ENCODE assay signal across 8 cellular contexts in genomic region chr2:84924173-84925106, GRCh38. TPM values are rescaled to one million over a fixed set of nuclear protein-coding genes. Genes with fewer than 3 reads are reported as not detected.
DNase-seq lines count a peak whose midpoint lies in the region; ATAC-seq and TF ChIP-seq lines count a peak whose summit lies in the region.

No MANE protein-coding gene starts in this region.

- peak overlapping the region; percentile 62 for H3K4me3 Mint-ChIP-seq in natural killer cell treated with Interleukin-12 subunit alpha and Interleukin-12 subunit beta and Interleukin-15 and Interleukin-18, amount 100 ng/mL, for 72 hours
- H3K4me3 Mint-ChIP-seq in natural killer cell, result no peak overlapping the region
- peak overlapping the region; percentile 87 for H3K4me3 Mint-ChIP-seq in activated naive CD4-positive, alpha-beta T cell treated with anti-CD3 and anti-CD28 coated beads for 36 hours

- no peaks in the 10 kb centered on the region for H3K27me3 ChIP-seq in iPS-15b (ENCODE audit: control insufficient read depth, insufficient read depth, low read length)
- no peaks in the 10 kb centered on the region for H3K27me3 ChIP-seq in upper lobe of right lung

- DNase-seq in natural killer cell treated with Interleukin-12 subunit alpha and Interleukin-12 subunit beta and Interleukin-15 and Interleukin-18, amount 100 ng/mL, for 72 hours (ENCODE audit: low spot score), result no peak
- DNase-seq in natural killer cell, result no peak
- peak; percentile 67 for DNase-seq in LHCN-M2 (ENCODE audit: low read depth)
- peak; percentile 90 for DNase-seq in activated naive CD4-positive, alpha-beta T cell treated with anti-CD3 and anti-CD28 coated beads for 36 hours
- no peak for DNase-seq in upper lobe of right lung
- no peak for DNase-seq in cortex of kidney (lab: John Stamatoyannopoulos, UW)
- DNase-seq in COR-L47 (lab: John Stamatoyannopoulos, UW), result no peak

- H3K27ac ChIP-seq in upper lobe of right lung, result peak overlapping the region; percentile 15

- no peaks in the 10 kb centered on the region for H3K27me3 Mint-ChIP-seq in natural killer cell treated with Interleukin-12 subunit alpha and Interleukin-12 subunit beta and Interleukin-15 and Interleukin-18, amount 100 ng/mL, for 72 hours
- no peaks in the 10 kb centered on the region for H3K27me3 Mint-ChIP-seq in natural killer cell (ENCODE audit: low read depth in 2 of 2)
- H3K27me3 Mint-ChIP-seq in activated naive CD4-positive, alpha-beta T cell treated with anti-CD3 and anti-CD28 coated beads for 36 hours (ENCODE audit: low read depth), result no peaks in the 10 kb centered on the region

- H3K9me3 ChIP-seq in iPS-15b (ENCODE audit: control insufficient read depth, insufficient read depth, low read length) (no peaks in the 10 kb centered on the region), upper lobe of right lung (no peaks in the 10 kb centered on the region)

- H3K9ac ChIP-seq in iPS-15b (ENCODE audit: low read depth, low read length), result no peak overlapping the region

- CTCF ChIA-PET in activated naive CD4-positive, alpha-beta T cell treated with anti-CD3 and anti-CD28 coated beads for 36 hours (lab: Charles Lee), result interaction anchor here (0.6 to 3.0 kb wide), 36 partner anchors 7 to 433 kb away, joined by 3 to 90 read pairs (median 10); partner anchors contain the start of genes KCMF1, TMSB10 and TRABD2A

- no peaks in the 10 kb centered on the region for H3K9me3 Mint-ChIP-seq in natural killer cell treated with Interleukin-12 subunit alpha and Interleukin-12 subunit beta and Interleukin-15 and Interleukin-18, amount 100 ng/mL, for 72 hours
- no peaks in the 10 kb centered on the region for H3K9me3 Mint-ChIP-seq in natural killer cell
- no peaks in the 10 kb centered on the region for H3K9me3 Mint-ChIP-seq in activated naive CD4-positive, alpha-beta T cell treated with anti-CD3 and anti-CD28 coated beads for 36 hours

- TF ChIP-seq CTCF in natural killer cell (IDR thresholded peaks at IDR 0.05) (no peak), upper lobe of right lung (IDR thresholded peaks at IDR 0.05) (no peak)

- ATAC-seq in natural killer cell treated with Interleukin-12 subunit alpha and Interleukin-12 subunit beta and Interleukin-15 and Interleukin-18, amount 100 ng/mL, for 72 hours, result peak in 1 of 2 donors; percentile 2
- ATAC-seq in natural killer cell (no peak), upper lobe of right lung (peak; percentile 39)

- H3K36me3 Mint-ChIP-seq in natural killer cell treated with Interleukin-12 subunit alpha and Interleukin-12 subunit beta and Interleukin-15 and Interleukin-18, amount 100 ng/mL, for 72 hours, result no peaks in the 10 kb centered on the region
- H3K36me3 Mint-ChIP-seq in natural killer cell, result no peaks in the 10 kb centered on the region
- H3K36me3 Mint-ChIP-seq in activated naive CD4-positive, alpha-beta T cell treated with anti-CD3 and anti-CD28 coated beads for 36 hours (ENCODE audit: low read depth), result no peaks in the 10 kb centered on the region

- intact Hi-C loops in natural killer cell (cut with micrococcal nuclease), result loop anchor here (1.0 kb wide), 3 partner anchors 18 to 429 kb away; no protein-coding TSS in a partner anchor
- intact Hi-C loops in activated naive CD4-positive, alpha-beta T cell treated with anti-CD3 and anti-CD28 coated beads for 36 hours (cut with micrococcal nuclease), result loop anchor here (1.0 to 2.0 kb wide), 12 partner anchors 19 to 465 kb away; partner anchors contain the start of genes SUCLG1 and TMSB10
- intact Hi-C loops in upper lobe of right lung (cut with DNase I), result no loop called here

- H3K4me1 Mint-ChIP-seq in natural killer cell treated with Interleukin-12 subunit alpha and Interleukin-12 subunit beta and Interleukin-15 and Interleukin-18, amount 100 ng/mL, for 72 hours (ENCODE audit: low read depth in 2 of 2), result peaks cover 33 to 44% of the 10 kb centered on the region in 2 donors
- H3K4me1 Mint-ChIP-seq in natural killer cell, result peaks cover 21 to 28% of the 10 kb centered on the region in 2 donors
- peaks cover 54% of the 10 kb centered on the region for H3K4me1 Mint-ChIP-seq in activated naive CD4-positive, alpha-beta T cell treated with anti-CD3 and anti-CD28 coated beads for 36 hours (ENCODE audit: low read depth)

- peak overlapping the region; percentile 62 to 87 for H3K27ac Mint-ChIP-seq in natural killer cell treated with Interleukin-12 subunit alpha and Interleukin-12 subunit beta and Interleukin-15 and Interleukin-18, amount 100 ng/mL, for 72 hours
- H3K27ac Mint-ChIP-seq in natural killer cell, result no peak overlapping the region
- peak overlapping the region; percentile 97 for H3K27ac Mint-ChIP-seq in activated naive CD4-positive, alpha-beta T cell treated with anti-CD3 and anti-CD28 coated beads for 36 hours

- H3K4me1 ChIP-seq in iPS-15b (ENCODE audit: control insufficient read depth, insufficient read depth, low read length), result peaks cover 10% of the 10 kb centered on the region
- peaks cover 28% of the 10 kb centered on the region for H3K4me1 ChIP-seq in upper lobe of right lung

- no peaks in the 10 kb centered on the region for H3K36me3 ChIP-seq in iPS-15b (ENCODE audit: control insufficient read depth, insufficient read depth, low read length)
- H3K36me3 ChIP-seq in upper lobe of right lung, result no peaks in the 10 kb centered on the region

- H3K4me3 ChIP-seq in iPS-15b (ENCODE audit: low read depth, low read length), result peak overlapping the region; percentile 1
- H3K4me3 ChIP-seq in upper lobe of right lung, result no peak overlapping the region

RNA-seq across cellular contexts. Expression of gene TMSB10, which starts 19.0 kb away (rescaled TPM):
- 1,000 to 10,000 TPM; 1,502 to 3,073 TPM for total RNA-seq in natural killer cell treated with Interleukin-12 subunit alpha and Interleukin-12 subunit beta and Interleukin-15 and Interleukin-18, amount 100 ng/mL, for 72 hours
- total RNA-seq in natural killer cell, result 1,000 to 10,000 TPM; 1,247 to 1,683 (median 1,557) TPM
- 8,362 and 12,675 TPM in 2 replicates for total RNA-seq in LHCN-M2 (2014; rRNA removed)
- 12,366 TPM for polyA plus RNA-seq in LHCN-M2 (2012)
- 1,000 to 10,000 TPM; 1,772 to 1,864 TPM for total RNA-seq in activated naive CD4-positive, alpha-beta T cell treated with anti-CD3 and anti-CD28 coated beads for 36 hours
- total RNA-seq in upper lobe of right lung, result 1,558 TPM

RNA-seq across cellular contexts. Expression of gene TRABD2A, which starts 43.6 kb away (rescaled TPM):
- 10 to 100 TPM in 1 of 2 donors, 1 to 10 TPM in 1; 6.6 to 18.3 TPM for total RNA-seq in natural killer cell treated with Interleukin-12 subunit alpha and Interleukin-12 subunit beta and Interleukin-15 and Interleukin-18, amount 100 ng/mL, for 72 hours
- 1 to 10 TPM; 1.4 to 6.3 (median 6.3) TPM for total RNA-seq in natural killer cell
- 9.7 and 14.8 TPM in 2 replicates for total RNA-seq in LHCN-M2 (2014; rRNA removed)
- polyA plus RNA-seq in LHCN-M2 (2012), result 1.1 TPM
- 10 to 100 TPM; 40.4 to 41.7 TPM for total RNA-seq in activated naive CD4-positive, alpha-beta T cell treated with anti-CD3 and anti-CD28 coated beads for 36 hours
- total RNA-seq in upper lobe of right lung, result 6.5 TPM

RNA-seq across cellular contexts. Expression of gene KCMF1, which starts 46.5 kb away (rescaled TPM):
- total RNA-seq in natural killer cell treated with Interleukin-12 subunit alpha and Interleukin-12 subunit beta and Interleukin-15 and Interleukin-18, amount 100 ng/mL, for 72 hours, result 100 to 1,000 TPM in 1 of 2 donors, 10 to 100 TPM in 1; 96.1 to 117 TPM
- total RNA-seq in natural killer cell, result 10 to 100 TPM; 70.8 to 81.4 (median 77.1) TPM
- 55.2 and 62.2 TPM in 2 replicates for total RNA-seq in LHCN-M2 (2014; rRNA removed)
- 48.6 TPM for polyA plus RNA-seq in LHCN-M2 (2012)
- total RNA-seq in activated naive CD4-positive, alpha-beta T cell treated with anti-CD3 and anti-CD28 coated beads for 36 hours, result 100 to 1,000 TPM; 105 to 109 TPM
- total RNA-seq in upper lobe of right lung, result 72.9 TPM

Comparison
In these comparisons a context has a peak if more than half of its experiments do, and no peak if none do; other contexts are left out.
1. H3K27ac Mint-ChIP-seq: peak in natural killer cell treated with Interleukin-12 subunit alpha and Interleukin-12 subunit beta and Interleukin-15 and Interleukin-18, amount 100 ng/mL, for 72 hours (2 of 2) and activated naive CD4-positive, alpha-beta T cell treated with anti-CD3 and anti-CD28 coated beads for 36 hours (single experiment); none in natural killer cell (0 of 2).
2. DNase-seq: peak in LHCN-M2 (single experiment) and activated naive CD4-positive, alpha-beta T cell treated with anti-CD3 and anti-CD28 coated beads for 36 hours (single experiment); none in natural killer cell treated with Interleukin-12 subunit alpha and Interleukin-12 subunit beta and Interleukin-15 and Interleukin-18, amount 100 ng/mL, for 72 hours (single experiment), natural killer cell (single experiment), upper lobe of right lung (single experiment), cortex of kidney (single experiment) and COR-L47 (single experiment).